ENCODE assay signal across 20 cellular contexts in genomic region chr19:17123041-17123440, GRCh38. TPM values are rescaled to one million over a fixed set of nuclear protein-coding genes. Genes with fewer than 3 reads are reported as not detected.
DNase-seq lines count a peak whose midpoint lies in the region; ATAC-seq, FAIRE-seq and TF ChIP-seq lines count a peak whose summit lies in the region.
"Had no signal": no experiment of that assay in that cellular context is flagged by ENCODE, and none has a peak within 500 bp of the region (broad histone marks: within the 10 kb centered on the region; RNA-seq: fewer than 3 reads in every experiment).

No MANE protein-coding gene starts in this region.

- peaks cover 9% of the 10 kb centered on the region; the same call in 1 of the 2 replicates for H4K20me1 ChIP-seq in SK-N-SH (ENCODE audit: insufficient read depth)

- H3K4me3 Mint-ChIP-seq in activated CD8-positive, alpha-beta memory T cell treated with anti-CD3 and anti-CD28 coated beads, Interleukin-2, amount 10 ng/mL, durations not matched to agents 7 days and 5 days: no peak overlapping the region
- H3K4me3 Mint-ChIP-seq in immature natural killer cell: peak overlapping the region in 2 of 5 donors; percentile 12 to 75
- no peak overlapping the region for H3K4me3 Mint-ChIP-seq in stimulated activated memory B cell treated with anti-CD40 and anti-IgM and Interleukin-4, amounts not matched to agents 10 μg/mL and 1 μg/mL and 100 μg/mL, for 72 hours

- H2AFZ ChIP-seq in SK-N-SH (ENCODE audit: low read depth): no peak overlapping the region

- peaks cover 81% of the 10 kb centered on the region for H3K79me2 ChIP-seq in SK-N-SH (ENCODE audit: insufficient read depth)

- ATAC-seq in activated CD8-positive, alpha-beta memory T cell treated with anti-CD3 and anti-CD28 coated beads, Interleukin-2, amount 10 ng/mL, durations not matched to agents 7 days and 5 days: no peak
- no peak for ATAC-seq in stimulated activated memory B cell treated with anti-CD40 and anti-IgM and Interleukin-4, amounts not matched to agents 10 μg/mL and 1 μg/mL and 100 μg/mL, for 72 hours
- ATAC-seq in psoas muscle: no peak
- no peak for ATAC-seq in GM18870 (IDR thresholded peaks at IDR 0.05; ENCODE audit: unreplicated experiment)

- POLR2A ChIA-PET in SK-N-SH (lab: Yijun Ruan, JAX): no interaction called here

- H3K27me3 ChIP-seq in psoas muscle (ENCODE audit: insufficient read depth in 3 of 3, low read length in 2 of 3): no peaks in the 10 kb centered on the region
- no peaks in the 10 kb centered on the region for H3K27me3 ChIP-seq in SK-N-SH (ENCODE audit: insufficient read depth)

- H3K9me3 ChIP-seq in psoas muscle (peaks cover 4% of the 10 kb centered on the region), SK-N-SH (no peaks in the 10 kb centered on the region)

- no peak for TF ChIP-seq RAD21 in SK-N-SH (IDR thresholded peaks at IDR 0.05; ENCODE audit: low read length)

- H3K9me3 Mint-ChIP-seq in activated CD8-positive, alpha-beta memory T cell treated with anti-CD3 and anti-CD28 coated beads, Interleukin-2, amount 10 ng/mL, durations not matched to agents 7 days and 5 days (ENCODE audit: low read depth): peaks cover 2% of the 10 kb centered on the region
- no peaks in the 10 kb centered on the region for H3K9me3 Mint-ChIP-seq in immature natural killer cell
- no peaks in the 10 kb centered on the region for H3K9me3 Mint-ChIP-seq in stimulated activated memory B cell treated with anti-CD40 and anti-IgM and Interleukin-4, amounts not matched to agents 10 μg/mL and 1 μg/mL and 100 μg/mL, for 72 hours

- H3F3A ChIP-seq in SK-N-SH (replicated peaks; ENCODE audit: insufficient read depth): peaks cover 8% of the 10 kb centered on the region

- no peak overlapping the region for H3K4me2 ChIP-seq in SK-N-SH

- no peak overlapping the region for H3K27ac ChIP-seq in psoas muscle
- no peak overlapping the region for H3K27ac ChIP-seq in SK-N-SH (ENCODE audit: low read depth in 2 of 2, low read length in 1 of 2)

- no peak overlapping the region for H3K9ac ChIP-seq in SK-N-SH

- FAIRE-seq in GM19239 (lab: Jason Lieb, UNC): peak; percentile 49
- FAIRE-seq: A204.1, H1 had no signal

- DNase-seq in activated CD8-positive, alpha-beta memory T cell treated with anti-CD3 and anti-CD28 coated beads, Interleukin-2, amount 10 ng/mL, durations not matched to agents 7 days and 5 days: no peak
- DNase-seq in activated CD8-positive, alpha-beta memory T cell treated with anti-CD3 and anti-CD28 coated beads, Interleukin-2, amount 50 U/mL, for 48 hours: no peak
- no peak for DNase-seq in GM19239 (ENCODE audit: insufficient read length, low spot score)
- no peak for DNase-seq in immature natural killer cell
- DNase-seq in psoas muscle: no peak
- no peak for DNase-seq in SK-N-SH
- DNase-seq: C1 segment of cervical spinal cord, DMS53, KBM-7, NCI-H1436, NCI-H2029, NCI-H2171 treated with DMSO at 0.1 percent for 48 hours, NCI-H446 treated with DMSO at 0.1 percent for 48 hours, NCI-H748 treated with DMSO at 0.1 percent for 48 hours, RPMI8226, SIG-M5 had no signal

- H3K9me2 ChIP-seq in SK-N-SH: no peaks in the 10 kb centered on the region

- H3K36me3 Mint-ChIP-seq in activated CD8-positive, alpha-beta memory T cell treated with anti-CD3 and anti-CD28 coated beads, Interleukin-2, amount 10 ng/mL, durations not matched to agents 7 days and 5 days: peaks cover 40% of the 10 kb centered on the region
- H3K36me3 Mint-ChIP-seq in immature natural killer cell: peaks cover 0 to 3% (median 3%) of the 10 kb centered on the region in 3 donors
- peaks cover 41% of the 10 kb centered on the region for H3K36me3 Mint-ChIP-seq in stimulated activated memory B cell treated with anti-CD40 and anti-IgM and Interleukin-4, amounts not matched to agents 10 μg/mL and 1 μg/mL and 100 μg/mL, for 72 hours

- no peak for TF ChIP-seq EP300 in SK-N-SH (IDR thresholded peaks at IDR 0.05; ENCODE audit: borderline replicate concordance in 1 of 2, low read depth in 1 of 2, low read length in 1 of 2)

- CTCF ChIA-PET in activated CD8-positive, alpha-beta memory T cell treated with anti-CD3 and anti-CD28 coated beads, Interleukin-2, amount 10 ng/mL, durations not matched to agents 7 days and 5 days (lab: Charles Lee): interaction anchor here (0.7 to 0.8 kb wide), 2 partner anchors 19 to 297 kb away, joined by 3 to 4 read pairs; partner anchors contain the start of gene MVB12A
- CTCF ChIA-PET in SK-N-SH (lab: Yijun Ruan, JAX): interaction anchor here (1.1 kb wide), 1 partner anchor 71 kb away, joined by 3 read pairs; no protein-coding TSS in a partner anchor

- H3K4me1 Mint-ChIP-seq in activated CD8-positive, alpha-beta memory T cell treated with anti-CD3 and anti-CD28 coated beads, Interleukin-2, amount 10 ng/mL, durations not matched to agents 7 days and 5 days: peaks cover 74% of the 10 kb centered on the region
- peaks cover 69 to 75% of the 10 kb centered on the region in 2 donors for H3K4me1 Mint-ChIP-seq in immature natural killer cell
- peaks cover 53% of the 10 kb centered on the region for H3K4me1 Mint-ChIP-seq in stimulated activated memory B cell treated with anti-CD40 and anti-IgM and Interleukin-4, amounts not matched to agents 10 μg/mL and 1 μg/mL and 100 μg/mL, for 72 hours

- peak overlapping the region; percentile 77 for H3K27ac Mint-ChIP-seq in activated CD8-positive, alpha-beta memory T cell treated with anti-CD3 and anti-CD28 coated beads, Interleukin-2, amount 10 ng/mL, durations not matched to agents 7 days and 5 days
- peak overlapping the region in 4 of 6 donors; percentile 62 to 100 (median 94) for H3K27ac Mint-ChIP-seq in immature natural killer cell
- H3K27ac Mint-ChIP-seq in stimulated activated memory B cell treated with anti-CD40 and anti-IgM and Interleukin-4, amounts not matched to agents 10 μg/mL and 1 μg/mL and 100 μg/mL, for 72 hours: peak overlapping the region; percentile 98

- H3K4me3 ChIP-seq in psoas muscle (no peak overlapping the region), SK-N-SH (ENCODE audit: low read depth in 2 of 2, low read length in 1 of 2) (no peak overlapping the region)

- intact Hi-C loops in psoas muscle (cut with DNase I): no loop called here

- TF ChIP-seq CTCF in psoas muscle (IDR thresholded peaks at IDR 0.05) (no peak), SK-N-SH (IDR thresholded peaks at IDR 0.05) (no peak)

- H3K36me3 ChIP-seq in psoas muscle (ENCODE audit: insufficient read depth in 1 of 2, low read depth in 1 of 2) (no peaks in the 10 kb centered on the region), SK-N-SH (replicated peaks in 1 of 2; ENCODE audit: control insufficient read depth in 1 of 2, insufficient read depth in 2 of 2, low read length in 1 of 2) (peaks cover 0 to 13% of the 10 kb centered on the region in 2 experiments)

- no peaks in the 10 kb centered on the region for H3K27me3 Mint-ChIP-seq in activated CD8-positive, alpha-beta memory T cell treated with anti-CD3 and anti-CD28 coated beads, Interleukin-2, amount 10 ng/mL, durations not matched to agents 7 days and 5 days
- H3K27me3 Mint-ChIP-seq in immature natural killer cell (ENCODE audit: low read depth in 3 of 3): peaks cover 7 to 18% (median 11%) of the 10 kb centered on the region in 3 donors
- no peaks in the 10 kb centered on the region for H3K27me3 Mint-ChIP-seq in stimulated activated memory B cell treated with anti-CD40 and anti-IgM and Interleukin-4, amounts not matched to agents 10 μg/mL and 1 μg/mL and 100 μg/mL, for 72 hours

- H3K4me1 ChIP-seq in psoas muscle: no peaks in the 10 kb centered on the region
- peaks cover 12 to 19% of the 10 kb centered on the region in 2 experiments; a peak in 3 of 4 replicates for H3K4me1 ChIP-seq in SK-N-SH (ENCODE audit: control insufficient read depth in 1 of 2, insufficient read depth in 2 of 2, low read depth in 1 of 2, low read length in 1 of 2)

- WGBS in psoas muscle, 3 donors: 96 to 97% (median 96%) methylated on average over 2 of the region's 2 CpGs
- 90% methylated on average over 2 of the region's 2 CpGs for WGBS in SK-N-SH (ENCODE audit: low lambda C conversion rate)

TF ChIP-seq in SK-N-SH, 30 proteins besides CTCF, POLR2A, EP300 and RAD21 (continues in another document):
- no peak for TF ChIP-seq CHD2 (IDR thresholded peaks at IDR 0.05; ENCODE audit: low read length, partially characterized antibody)
- no peak for TF ChIP-seq SMC3 (IDR thresholded peaks at IDR 0.05; ENCODE audit: low read depth, low read length)
- no peak for TF ChIP-seq GABPA (IDR thresholded peaks at IDR 0.05; ENCODE audit: low read depth)
- TF ChIP-seq TCF12 (IDR thresholded peaks at IDR 0.05): no peak
- no peak for TF ChIP-seq POLR2AphosphoS5 (IDR thresholded peaks at IDR 0.05; ENCODE audit: low read depth, low read length)
- TF ChIP-seq MAX (IDR thresholded peaks at IDR 0.05; ENCODE audit: low read depth): no peak
- TF ChIP-seq YY1 (IDR thresholded peaks at IDR 0.05; ENCODE audit: low read depth): no peak
- no peak for TF ChIP-seq MEF2A (IDR thresholded peaks at IDR 0.05; ENCODE audit: borderline replicate concordance, low read depth)
- no peak for TF ChIP-seq FOXJ3 (CRISPR knock-in tag; IDR thresholded peaks at IDR 0.05)

RNA-seq across cellular contexts. Expression of gene MYO9B, which starts 47.5 kb away (rescaled TPM):
- total RNA-seq in activated CD8-positive, alpha-beta memory T cell treated with anti-CD3 and anti-CD28 coated beads, Interleukin-2, amount 10 ng/mL, durations not matched to agents 7 days and 5 days: 100 to 1,000 TPM; 280 to 356 TPM
- 10 to 100 TPM in 1 of 3 donors, 1 to 10 TPM in 2; 5.9 to 33.8 (median 6.0) TPM for polyA plus RNA-seq in immature natural killer cell
- 10 to 100 TPM; 13.8 to 16.4 (median 14.5) TPM for total RNA-seq in psoas muscle
- 10 to 100 TPM in 2 of 3 donors, 1 to 10 TPM in 1; 9.0 to 23.7 (median 18.9) TPM for polyA plus RNA-seq in psoas muscle
- 28.4 and 37.6 TPM in 2 replicates for polyA plus RNA-seq in SK-N-SH (2012; rRNA removed)
- polyA plus RNA-seq in SK-N-SH (2012; cell fraction: cytosol; rRNA removed): 15.1 and 22.1 TPM in 2 replicates
- 120 and 128 TPM in 2 replicates for polyA plus RNA-seq in SK-N-SH (2012; cell fraction: nucleus; rRNA removed)

RNA-seq across cellular contexts. Expression of gene HAUS8, which starts 47.8 kb away (rescaled TPM):
- total RNA-seq in activated CD8-positive, alpha-beta memory T cell treated with anti-CD3 and anti-CD28 coated beads, Interleukin-2, amount 10 ng/mL, durations not matched to agents 7 days and 5 days: 10 to 100 TPM; 62.1 to 73.0 TPM
- polyA plus RNA-seq in immature natural killer cell: 1 to 10 TPM; 1.0 to 9.8 (median 4.9) TPM
- total RNA-seq in psoas muscle: 1 to 10 TPM; 1.8 to 5.9 (median 3.6) TPM
- polyA plus RNA-seq in psoas muscle: 1 to 10 TPM; 4.2 to 5.7 (median 5.0) TPM
- 7.4 and 9.6 TPM in 2 replicates for polyA plus RNA-seq in SK-N-SH (2012; rRNA removed)
- polyA plus RNA-seq in SK-N-SH (2012; cell fraction: cytosol; rRNA removed): 7.0 and 8.5 TPM in 2 replicates
- polyA plus RNA-seq in SK-N-SH (2012; cell fraction: nucleus; rRNA removed): 12.9 and 16.9 TPM in 2 replicates
